2 cellular contexts compared by ENCODE assay signal in genomic region chr2:41906325-41906700, GRCh38.
TF ChIP-seq lines count a peak whose summit lies in the region.

No MANE protein-coding gene starts in this region.

TF ChIP-seq in IMR-90, 13 proteins besides CTCF, POLR2A, EP300 and RAD21:
- TF ChIP-seq BHLHE40 (IDR thresholded peaks at IDR 0.05; ENCODE audit: low read depth, low read length) (no peak), CEBPB (IDR thresholded peaks at IDR 0.05; ENCODE audit: low read depth, low read length) (no peak), MAZ (IDR thresholded peaks at IDR 0.05; ENCODE audit: borderline replicate concordance, low read depth, low read length) (no peak), MXI1 (IDR thresholded peaks at IDR 0.05; ENCODE audit: borderline replicate concordance, low read depth, low read length) (no peak), RCOR1 (IDR thresholded peaks at IDR 0.05; ENCODE audit: insufficient replicate concordance, low read length) (no peak), MAFK (IDR thresholded peaks at IDR 0.05; ENCODE audit: low read depth, low read length) (no peak), RFX5 (IDR thresholded peaks at IDR 0.05; ENCODE audit: low read depth, low read length) (no peak), FOS (IDR thresholded peaks at IDR 0.05; ENCODE audit: low read depth, low read length) (no peak), CHD1 (IDR thresholded peaks at IDR 0.05; ENCODE audit: low read depth, low read length) (no peak), USF2 (IDR thresholded peaks at IDR 0.05; ENCODE audit: low read depth, low read length) (no peak), NFE2L2 (IDR thresholded peaks at IDR 0.05; ENCODE audit: low read depth, low read length) (no peak)

TF ChIP-seq in endothelial cell of umbilical vein, 7 proteins besides CTCF, POLR2A, EP300 and RAD21:
- TF ChIP-seq POLR2AphosphoS5 (IDR thresholded peaks at IDR 0.05; ENCODE audit: insufficient read depth, low read depth, low read length) (peak; percentile 48), FOS (IDR thresholded peaks at IDR 0.05; ENCODE audit: borderline replicate concordance, insufficient read depth, low read length) (no peak), GATA2 (IDR thresholded peaks at IDR 0.05; ENCODE audit: insufficient read depth, insufficient read length, low read depth, low read length) (peak; percentile 37), EZH2 (IDR thresholded peaks at IDR 0.05; ENCODE audit: borderline replicate concordance, low read depth, low read length, severe bottlenecking) (no peak)
